In the genomic region with DNA sequence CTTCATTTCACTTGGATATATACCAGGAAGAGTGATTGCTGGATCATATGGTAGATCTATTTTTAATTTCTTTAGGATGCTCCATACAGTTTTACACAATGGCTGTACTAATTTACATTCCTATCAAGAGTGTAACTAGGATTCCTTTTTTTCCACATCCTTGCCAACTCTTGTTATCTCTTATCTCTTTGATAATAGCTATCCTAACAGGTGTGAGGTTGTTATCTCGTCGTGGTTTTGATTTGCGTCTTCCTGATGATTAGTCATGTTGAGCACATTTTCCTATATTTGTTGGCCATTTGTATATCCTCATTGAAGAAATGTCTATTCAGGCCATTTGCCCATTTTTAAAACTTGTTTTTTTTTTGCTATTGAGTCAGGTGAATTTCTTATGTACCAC, we compare ENCODE assay signal across 23 cellular contexts.
"Had no signal": no experiment of that assay in that cellular context is flagged by ENCODE, and none has a peak within 500 bp of the region (broad histone marks: within the 10 kb centered on the region; RNA-seq: fewer than 3 reads in every experiment).

No MANE protein-coding gene starts in this region.

- H3K4me1 ChIP-seq: colonic mucosa, esophagus squamous epithelium, foreskin keratinocyte, left ventricle myocardium inferior, pancreas, stomach, transverse colon had no signal

- H3K4me3 ChIP-seq: colonic mucosa, dorsolateral prefrontal cortex, esophagus squamous epithelium, hepatocyte, left ventricle myocardium inferior, lung, pancreas, stomach, thoracic aorta, transverse colon had no signal

- DNase-seq: colonic mucosa; dorsolateral prefrontal cortex; effector memory CD4-positive, alpha-beta T cell; esophagus squamous epithelium; foreskin keratinocyte; head of caudate nucleus; kidney; left cardiac atrium; left ventricle myocardium inferior; mesenchymal stem cell; naive B cell; occipital lobe; pancreas; right cardiac atrium; small intestine; stimulated activated CD4-positive, alpha-beta T cell treated with anti-CD3 and anti-CD28 coated beads, Interleukin-12 subunit alpha, Interleukin-12 subunit beta, amount 100 ng/mL, for 4 hours; stimulated activated naive CD4-positive, alpha-beta T cell; stomach; substantia nigra; transverse colon had no signal

- H3K79me2 ChIP-seq: hepatocyte had no signal

- H3K27ac ChIP-seq: colonic mucosa, dorsolateral prefrontal cortex, esophagus squamous epithelium, foreskin keratinocyte, hepatocyte, left ventricle myocardium inferior, pancreas, stomach, thoracic aorta, transverse colon had no signal

- H3K9me3 ChIP-seq: colonic mucosa, esophagus squamous epithelium, pancreas, stomach, thoracic aorta had no signal

- H3K27me3 ChIP-seq: colonic mucosa, dorsolateral prefrontal cortex, esophagus squamous epithelium, foreskin keratinocyte, hepatocyte, pancreas, stomach, transverse colon had no signal

- ATAC-seq: foreskin keratinocyte, left cardiac atrium, pancreas, right cardiac atrium had no signal

- H2AFZ ChIP-seq: hepatocyte had no signal

- H3K4me2 ChIP-seq: hepatocyte had no signal

- H3K36me3 ChIP-seq: colonic mucosa, esophagus squamous epithelium, left ventricle myocardium inferior, pancreas, stomach, thoracic aorta, transverse colon had no signal
